24 cellular contexts compared by ENCODE assay signal in genomic region chr7:7214398-7215347, GRCh38.
"Had no signal": no experiment of that assay in that cellular context is flagged by ENCODE, and none has a peak within 500 bp of the region (broad histone marks: within the 10 kb centered on the region; RNA-seq: fewer than 3 reads in every experiment).

No MANE protein-coding gene starts in this region.

- H3K27me3 ChIP-seq: heart right ventricle, neutrophil, pancreas, tibial artery, uterus had no signal

- H3K4me2 ChIP-seq: smooth muscle cell had no signal

- H3K9me3 ChIP-seq: left ventricle myocardium inferior, mucosa of descending colon, neutrophil, pancreas, tibial artery, uterus had no signal

- H3K4me3 ChIP-seq: heart right ventricle, left ventricle myocardium inferior, mucosa of descending colon, pancreas, smooth muscle cell, tibial artery, uterus had no signal

- FAIRE-seq: endometrium, pancreas, TTC549 had no signal

- H3K4me1 ChIP-seq: pancreas, uterus had no signal

- DNase-seq: activated CD4-positive, alpha-beta T cell treated with anti-CD3 and anti-CD28 coated beads for 36 hours; activated CD4-positive, alpha-beta T cell treated with anti-CD3 and anti-CD28 coated beads, Interleukin-2, amount 50 U/mL, for 48 hours; activated naive CD4-positive, alpha-beta T cell treated with Interleukin-2 at 50 U/mL for 16 hours; activated T-cell treated with anti-CD3 and anti-CD28 coated beads, Interleukin-2, amount 50 U/mL, for 1 hour; anterior cingulate cortex; caudate nucleus; erythroblast; heart right ventricle; immature natural killer cell; kidney glomerular epithelial cell; left ventricle myocardium inferior; mucosa of descending colon; naive thymus-derived CD4-positive, alpha-beta T cell; pancreas; stimulated activated naive CD8-positive, alpha-beta T cell treated with anti-CD3 and anti-CD28 coated beads, Interleukin-15, Interleukin-2, amounts not matched to agents 100 U/mL and 50 U/mL, for 24 hours; substantia nigra; SW 1271; tibial artery; uterus had no signal

- H3K27ac ChIP-seq: heart right ventricle, left ventricle myocardium inferior, neutrophil, pancreas, tibial artery, uterus had no signal

- H3K36me3 ChIP-seq: pancreas, uterus had no signal

- ATAC-seq: activated CD4-positive, alpha-beta T cell treated with anti-CD3 and anti-CD28 coated beads for 36 hours; mucosa of descending colon; naive thymus-derived CD4-positive, alpha-beta T cell; pancreas; sciatic nerve; stimulated activated naive CD8-positive, alpha-beta T cell treated with anti-CD3 and anti-CD28 coated beads, Interleukin-15, Interleukin-2, amounts not matched to agents 100 U/mL and 50 U/mL, for 24 hours had no signal
